In the genomic region with DNA sequence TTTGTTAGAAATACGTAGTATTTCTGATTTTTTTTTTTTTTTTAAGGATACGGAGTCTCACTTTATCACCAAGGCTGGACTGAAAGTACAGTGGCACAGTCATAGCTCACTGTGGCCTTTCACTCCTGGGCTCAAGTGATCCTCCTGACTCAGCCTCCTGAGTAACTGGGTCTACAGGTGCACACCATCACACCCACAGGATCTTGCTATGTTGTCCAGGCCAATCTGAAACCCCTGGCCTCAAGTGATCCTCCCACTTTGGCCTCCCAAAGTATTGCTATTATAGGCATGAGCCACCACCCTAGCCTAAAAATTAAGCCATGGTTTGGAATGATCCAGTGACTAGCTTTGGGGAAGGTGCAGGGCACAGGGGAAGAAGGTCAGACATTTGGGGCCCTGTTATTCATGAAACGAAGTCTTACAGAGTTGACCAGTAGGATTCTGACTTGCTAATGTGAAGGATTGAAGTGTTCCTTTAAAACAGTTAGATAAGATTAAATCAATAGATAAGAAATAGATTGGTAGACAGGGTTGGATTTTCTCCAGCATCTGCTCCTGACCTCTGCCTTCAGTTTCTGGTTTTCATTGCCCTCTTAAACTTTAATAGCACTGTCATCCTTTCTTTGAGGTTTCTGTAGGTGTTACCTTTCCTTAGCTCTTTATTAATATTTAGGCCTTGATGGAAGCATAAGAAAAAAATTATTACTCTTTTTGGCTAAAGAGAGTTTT, we compare ENCODE assay signal across 31 cellular contexts.
DNase-seq lines count a peak whose midpoint lies in the region; ATAC-seq, FAIRE-seq and TF ChIP-seq lines count a peak whose summit lies in the region.
"Had no signal": no experiment of that assay in that cellular context is flagged by ENCODE, and none has a peak within 500 bp of the region (broad histone marks: within the 10 kb centered on the region; RNA-seq: fewer than 3 reads in every experiment).

No MANE protein-coding gene starts in this region.

- H3K27me3 ChIP-seq in small intestine (ENCODE audit: control insufficient read depth in 2 of 2, insufficient read depth in 2 of 2, low read length in 2 of 2): no peaks in the 10 kb centered on the region
- H3K27me3 ChIP-seq: BE2C, MG63, SJCRH30 had no signal

- H3K27ac Mint-ChIP-seq in activated T-cell treated with anti-CD3 and anti-CD28 coated beads, Interleukin-2, amount 50 U/mL, for 72 hours: peak overlapping the region; percentile 21
- no peak overlapping the region for H3K27ac Mint-ChIP-seq in activated T-cell treated with anti-CD3 and anti-CD28 coated beads, Interleukin-2, amount 50 U/mL, for 24 hours

- H3K4me3 ChIP-seq in small intestine (ENCODE audit: low read depth in 1 of 2, low read length in 2 of 2): no peak overlapping the region
- H3K4me3 ChIP-seq: GM23248, MG63, PC-9, SJCRH30 had no signal

- H3K36me3 ChIP-seq in small intestine (ENCODE audit: control insufficient read depth in 2 of 2, insufficient read depth in 2 of 2, low read length in 2 of 2): no peaks in the 10 kb centered on the region
- H3K36me3 ChIP-seq: BE2C had no signal

- no peak for ATAC-seq in activated T-cell treated with anti-CD3 and anti-CD28 coated beads, Interleukin-2, amount 50 U/mL, for 72 hours (replicated peaks in 1 of 2)
- ATAC-seq in left colon (peak; percentile 58), HG02610 (IDR thresholded peaks at IDR 0.05; ENCODE audit: unreplicated experiment) (no peak), GM21717 (IDR thresholded peaks at IDR 0.05; ENCODE audit: unreplicated experiment) (no peak)
- ATAC-seq: Right ventricle myocardium inferior, SK-N-SH treated with all-trans-retinoic acid at 6 μM for 48 hours had no signal

- no peaks in the 10 kb centered on the region for H3K27me3 Mint-ChIP-seq in activated T-cell treated with anti-CD3 and anti-CD28 coated beads, Interleukin-2, amount 50 U/mL, for 72 hours (ENCODE audit: low read depth)
- no peaks in the 10 kb centered on the region for H3K27me3 Mint-ChIP-seq in activated T-cell treated with anti-CD3 and anti-CD28 coated beads, Interleukin-2, amount 50 U/mL, for 24 hours

- no peak overlapping the region for H3K4me3 Mint-ChIP-seq in activated T-cell treated with anti-CD3 and anti-CD28 coated beads, Interleukin-2, amount 50 U/mL, for 72 hours
- H3K4me3 Mint-ChIP-seq in activated T-cell treated with anti-CD3 and anti-CD28 coated beads, Interleukin-2, amount 50 U/mL, for 24 hours: no peak overlapping the region

- TF ChIP-seq CTCF in VCaP (conservative IDR thresholded peaks at IDR 0.05): no peak

- H3K27ac ChIP-seq in VCaP (peak overlapping the region; percentile 81), small intestine (ENCODE audit: low read depth in 1 of 2, low read length in 1 of 2) (no peak overlapping the region)
- H3K27ac ChIP-seq: GM23248, HL-60, PC-9, SJCRH30 had no signal

- FAIRE-seq in small intestine (lab: Jason Lieb, UNC): no peak
- FAIRE-seq: GM12892, GM18507 had no signal

- no peaks in the 10 kb centered on the region for H3K9me3 ChIP-seq in small intestine (ENCODE audit: control insufficient read depth, low read depth)
- H3K9me3 ChIP-seq: BE2C, MG63, SJCRH30 had no signal

- intact Hi-C loops in left colon (cut with DNase I, micrococcal nuclease): no loop called here

- no peak for DNase-seq in activated T-cell treated with anti-CD3 and anti-CD28 coated beads, Interleukin-2, amount 50 U/mL, for 72 hours
- no peak for DNase-seq in activated T-cell treated with anti-CD3 and anti-CD28 coated beads, Interleukin-2, amount 50 U/mL, for 24 hours
- DNase-seq in left colon (peak in 1 of 2 donors; percentile 20), small intestine (peak; percentile 15), UCSD-AML1 (lab: John Stamatoyannopoulos, UW; ENCODE audit: unreplicated experiment) (no peak)
- DNase-seq: 8988T; ACHN; BE2C; DMS153; DND-41; GM23248; H7; Kasumi-1; MG63; NCI-H1105 treated with DMSO at 0.1 percent for 48 hours; NCI-H146; NCI-H1930; NCI-H446; NCI-H524 treated with DMSO at 0.1 percent for 48 hours; NCI-H774; NK-92 treated with Interleukin-12 subunit alpha and Interleukin-12 subunit beta, amount 100 ng/mL, for 24 hours; PC-9; SJCRH30 had no signal

- 63 to 84% (median 71%) methylated on average over 3 of the region's 3 CpGs for WGBS in small intestine, 3 donors

- H3K9me3 Mint-ChIP-seq in activated T-cell treated with anti-CD3 and anti-CD28 coated beads, Interleukin-2, amount 50 U/mL, for 72 hours: no peaks in the 10 kb centered on the region
- H3K9me3 Mint-ChIP-seq in activated T-cell treated with anti-CD3 and anti-CD28 coated beads, Interleukin-2, amount 50 U/mL, for 24 hours: no peaks in the 10 kb centered on the region

- H3K36me3 Mint-ChIP-seq in activated T-cell treated with anti-CD3 and anti-CD28 coated beads, Interleukin-2, amount 50 U/mL, for 72 hours (ENCODE audit: insufficient read depth in 2 of 2): peaks cover 3 to 10% of the 10 kb centered on the region in 2 donors
- peaks cover 71% of the 10 kb centered on the region for H3K36me3 Mint-ChIP-seq in activated T-cell treated with anti-CD3 and anti-CD28 coated beads, Interleukin-2, amount 50 U/mL, for 24 hours (ENCODE audit: low read depth)

- H3K4me1 Mint-ChIP-seq in activated T-cell treated with anti-CD3 and anti-CD28 coated beads, Interleukin-2, amount 50 U/mL, for 72 hours (ENCODE audit: low read depth): peaks cover 48% of the 10 kb centered on the region
- peaks cover 56% of the 10 kb centered on the region for H3K4me1 Mint-ChIP-seq in activated T-cell treated with anti-CD3 and anti-CD28 coated beads, Interleukin-2, amount 50 U/mL, for 24 hours (ENCODE audit: low read depth)

- peaks cover 7 to 8% of the 10 kb centered on the region in 2 donors for H3K4me1 ChIP-seq in small intestine (ENCODE audit: control insufficient read depth in 2 of 2, insufficient read depth in 1 of 2, low read depth in 1 of 2, low read length in 1 of 2)
- H3K4me1 ChIP-seq: BE2C had no signal
